Comparison of ENCODE assay signal across 2 cellular contexts in the genomic region with DNA sequence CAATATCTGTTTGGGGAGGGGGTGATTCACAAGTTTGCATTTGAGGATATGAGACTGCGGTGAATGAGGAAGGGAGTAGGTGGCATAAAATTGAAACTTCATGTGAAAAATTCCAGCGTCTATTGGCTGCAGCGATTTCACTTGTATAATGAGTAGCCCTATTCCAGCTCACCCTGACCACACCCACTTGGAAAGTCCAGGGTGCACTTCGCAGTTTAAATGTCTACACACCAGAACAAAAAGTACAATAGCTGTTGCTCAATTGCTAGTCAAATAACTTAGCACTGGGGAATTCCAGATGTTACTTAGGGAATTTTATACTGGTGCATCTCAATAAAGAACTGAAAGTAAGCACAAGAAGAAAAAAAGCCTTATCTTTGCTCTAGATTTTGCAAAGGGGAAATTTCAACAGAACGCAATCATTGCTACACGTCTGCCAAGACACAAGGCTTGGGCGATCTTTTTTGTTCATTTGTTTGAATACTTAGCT.
TF ChIP-seq lines count a peak whose summit lies in the region.

No MANE protein-coding gene starts in this region.

TF ChIP-seq in GM23338, 12 proteins besides CTCF, POLR2A, EP300 and RAD21 (continued from another document):
- TF ChIP-seq, protein P1, sequence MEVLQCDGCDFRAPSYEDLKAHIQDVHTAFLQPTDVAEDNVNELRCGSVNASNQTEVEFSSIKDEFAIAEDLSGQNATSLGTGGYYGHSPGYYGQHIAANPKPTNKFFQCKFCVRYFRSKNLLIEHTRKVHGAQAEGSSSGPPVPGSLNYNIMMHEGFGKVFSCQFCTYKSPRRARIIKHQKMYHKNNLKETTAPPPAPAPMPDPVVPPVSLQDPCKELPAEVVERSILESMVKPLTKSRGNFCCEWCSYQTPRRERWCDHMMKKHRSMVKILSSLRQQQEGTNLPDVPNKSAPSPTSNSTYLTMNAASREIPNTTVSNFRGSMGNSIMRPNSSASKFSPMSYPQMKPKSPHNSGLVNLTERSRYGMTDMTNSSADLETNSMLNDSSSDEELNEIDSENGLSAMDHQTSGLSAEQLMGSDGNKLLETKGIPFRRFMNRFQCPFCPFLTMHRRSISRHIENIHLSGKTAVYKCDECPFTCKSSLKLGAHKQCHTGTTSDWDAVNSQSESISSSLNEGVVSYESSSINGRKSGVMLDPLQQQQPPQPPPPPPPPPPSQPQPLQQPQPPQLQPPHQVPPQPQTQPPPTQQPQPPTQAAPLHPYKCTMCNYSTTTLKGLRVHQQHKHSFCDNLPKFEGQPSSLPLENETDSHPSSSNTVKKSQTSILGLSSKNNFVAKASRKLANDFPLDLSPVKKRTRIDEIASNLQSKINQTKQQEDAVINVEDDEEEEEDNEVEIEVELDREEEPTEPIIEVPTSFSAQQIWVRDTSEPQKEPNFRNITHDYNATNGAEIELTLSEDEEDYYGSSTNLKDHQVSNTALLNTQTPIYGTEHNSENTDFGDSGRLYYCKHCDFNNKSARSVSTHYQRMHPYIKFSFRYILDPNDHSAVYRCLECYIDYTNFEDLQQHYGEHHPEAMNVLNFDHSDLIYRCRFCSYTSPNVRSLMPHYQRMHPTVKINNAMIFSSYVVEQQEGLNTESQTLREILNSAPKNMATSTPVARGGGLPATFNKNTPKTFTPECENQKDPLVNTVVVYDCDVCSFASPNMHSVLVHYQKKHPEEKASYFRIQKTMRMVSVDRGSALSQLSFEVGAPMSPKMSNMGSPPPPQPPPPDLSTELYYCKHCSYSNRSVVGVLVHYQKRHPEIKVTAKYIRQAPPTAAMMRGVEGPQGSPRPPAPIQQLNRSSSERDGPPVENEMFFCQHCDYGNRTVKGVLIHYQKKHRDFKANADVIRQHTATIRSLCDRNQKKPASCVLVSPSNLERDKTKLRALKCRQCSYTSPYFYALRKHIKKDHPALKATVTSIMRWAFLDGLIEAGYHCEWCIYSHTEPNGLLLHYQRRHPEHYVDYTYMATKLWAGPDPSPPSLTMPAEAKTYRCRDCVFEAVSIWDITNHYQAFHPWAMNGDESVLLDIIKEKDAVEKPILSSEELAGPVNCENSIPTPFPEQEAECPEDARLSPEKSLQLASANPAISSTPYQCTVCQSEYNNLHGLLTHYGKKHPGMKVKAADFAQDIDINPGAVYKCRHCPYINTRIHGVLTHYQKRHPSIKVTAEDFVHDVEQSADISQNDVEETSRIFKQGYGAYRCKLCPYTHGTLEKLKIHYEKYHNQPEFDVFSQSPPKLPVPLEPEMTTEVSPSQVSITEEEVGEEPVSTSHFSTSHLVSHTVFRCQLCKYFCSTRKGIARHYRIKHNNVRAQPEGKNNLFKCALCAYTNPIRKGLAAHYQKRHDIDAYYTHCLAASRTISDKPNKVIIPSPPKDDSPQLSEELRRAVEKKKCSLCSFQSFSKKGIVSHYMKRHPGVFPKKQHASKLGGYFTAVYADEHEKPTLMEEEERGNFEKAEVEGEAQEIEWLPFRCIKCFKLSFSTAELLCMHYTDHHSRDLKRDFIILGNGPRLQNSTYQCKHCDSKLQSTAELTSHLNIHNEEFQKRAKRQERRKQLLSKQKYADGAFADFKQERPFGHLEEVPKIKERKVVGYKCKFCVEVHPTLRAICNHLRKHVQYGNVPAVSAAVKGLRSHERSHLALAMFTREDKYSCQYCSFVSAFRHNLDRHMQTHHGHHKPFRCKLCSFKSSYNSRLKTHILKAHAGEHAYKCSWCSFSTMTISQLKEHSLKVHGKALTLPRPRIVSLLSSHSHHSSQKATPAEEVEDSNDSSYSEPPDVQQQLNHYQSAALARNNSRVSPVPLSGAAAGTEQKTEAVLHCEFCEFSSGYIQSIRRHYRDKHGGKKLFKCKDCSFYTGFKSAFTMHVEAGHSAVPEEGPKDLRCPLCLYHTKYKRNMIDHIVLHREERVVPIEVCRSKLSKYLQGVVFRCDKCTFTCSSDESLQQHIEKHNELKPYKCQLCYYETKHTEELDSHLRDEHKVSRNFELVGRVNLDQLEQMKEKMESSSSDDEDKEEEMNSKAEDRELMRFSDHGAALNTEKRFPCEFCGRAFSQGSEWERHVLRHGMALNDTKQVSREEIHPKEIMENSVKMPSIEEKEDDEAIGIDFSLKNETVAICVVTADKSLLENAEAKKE (CRISPR knock-in tag; IDR thresholded peaks at IDR 0.05), result no peak
- TF ChIP-seq, protein P2, sequence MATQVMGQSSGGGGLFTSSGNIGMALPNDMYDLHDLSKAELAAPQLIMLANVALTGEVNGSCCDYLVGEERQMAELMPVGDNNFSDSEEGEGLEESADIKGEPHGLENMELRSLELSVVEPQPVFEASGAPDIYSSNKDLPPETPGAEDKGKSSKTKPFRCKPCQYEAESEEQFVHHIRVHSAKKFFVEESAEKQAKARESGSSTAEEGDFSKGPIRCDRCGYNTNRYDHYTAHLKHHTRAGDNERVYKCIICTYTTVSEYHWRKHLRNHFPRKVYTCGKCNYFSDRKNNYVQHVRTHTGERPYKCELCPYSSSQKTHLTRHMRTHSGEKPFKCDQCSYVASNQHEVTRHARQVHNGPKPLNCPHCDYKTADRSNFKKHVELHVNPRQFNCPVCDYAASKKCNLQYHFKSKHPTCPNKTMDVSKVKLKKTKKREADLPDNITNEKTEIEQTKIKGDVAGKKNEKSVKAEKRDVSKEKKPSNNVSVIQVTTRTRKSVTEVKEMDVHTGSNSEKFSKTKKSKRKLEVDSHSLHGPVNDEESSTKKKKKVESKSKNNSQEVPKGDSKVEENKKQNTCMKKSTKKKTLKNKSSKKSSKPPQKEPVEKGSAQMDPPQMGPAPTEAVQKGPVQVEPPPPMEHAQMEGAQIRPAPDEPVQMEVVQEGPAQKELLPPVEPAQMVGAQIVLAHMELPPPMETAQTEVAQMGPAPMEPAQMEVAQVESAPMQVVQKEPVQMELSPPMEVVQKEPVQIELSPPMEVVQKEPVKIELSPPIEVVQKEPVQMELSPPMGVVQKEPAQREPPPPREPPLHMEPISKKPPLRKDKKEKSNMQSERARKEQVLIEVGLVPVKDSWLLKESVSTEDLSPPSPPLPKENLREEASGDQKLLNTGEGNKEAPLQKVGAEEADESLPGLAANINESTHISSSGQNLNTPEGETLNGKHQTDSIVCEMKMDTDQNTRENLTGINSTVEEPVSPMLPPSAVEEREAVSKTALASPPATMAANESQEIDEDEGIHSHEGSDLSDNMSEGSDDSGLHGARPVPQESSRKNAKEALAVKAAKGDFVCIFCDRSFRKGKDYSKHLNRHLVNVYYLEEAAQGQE (IDR thresholded peaks at IDR 0.05; ENCODE audit: unreplicated experiment), result no peak
- no peak for TF ChIP-seq POLR2AphosphoS5 (IDR thresholded peaks at IDR 0.05; ENCODE audit: low read depth)
- TF ChIP-seq, protein P3, sequence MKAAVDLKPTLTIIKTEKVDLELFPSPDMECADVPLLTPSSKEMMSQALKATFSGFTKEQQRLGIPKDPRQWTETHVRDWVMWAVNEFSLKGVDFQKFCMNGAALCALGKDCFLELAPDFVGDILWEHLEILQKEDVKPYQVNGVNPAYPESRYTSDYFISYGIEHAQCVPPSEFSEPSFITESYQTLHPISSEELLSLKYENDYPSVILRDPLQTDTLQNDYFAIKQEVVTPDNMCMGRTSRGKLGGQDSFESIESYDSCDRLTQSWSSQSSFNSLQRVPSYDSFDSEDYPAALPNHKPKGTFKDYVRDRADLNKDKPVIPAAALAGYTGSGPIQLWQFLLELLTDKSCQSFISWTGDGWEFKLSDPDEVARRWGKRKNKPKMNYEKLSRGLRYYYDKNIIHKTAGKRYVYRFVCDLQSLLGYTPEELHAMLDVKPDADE (IDR thresholded peaks at IDR 0.05), result no peak
- no peak for TF ChIP-seq ZNF114 (CRISPR knock-in tag; IDR thresholded peaks at IDR 0.05)

TF ChIP-seq in liver, 16 proteins besides CTCF, POLR2A, EP300 and RAD21 (continued from another document):
- TF ChIP-seq, protein P4, sequence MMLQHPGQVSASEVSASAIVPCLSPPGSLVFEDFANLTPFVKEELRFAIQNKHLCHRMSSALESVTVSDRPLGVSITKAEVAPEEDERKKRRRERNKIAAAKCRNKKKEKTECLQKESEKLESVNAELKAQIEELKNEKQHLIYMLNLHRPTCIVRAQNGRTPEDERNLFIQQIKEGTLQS (IDR thresholded peaks at IDR 0.05), result peak; percentile 65
- TF ChIP-seq SP1 (IDR thresholded peaks at IDR 0.05) (peak; percentile 96), FOXA1 (IDR thresholded peaks at IDR 0.05) (peak; percentile 72), FOXA2 (IDR thresholded peaks at IDR 0.05) (peak; percentile 74), EGR1 (IDR thresholded peaks at IDR 0.05; ENCODE audit: low read depth in 2 of 2) (peak; percentile 43 to 77), TAF1 (conservative IDR thresholded peaks at IDR 0.05) (no peak), GABPA (IDR thresholded peaks at IDR 0.05 in 1 of 2, conservative IDR thresholded peaks at IDR 0.05 in 1 of 2) (peak in 1 of 2 donors; percentile 54)
- TF ChIP-seq, protein P5, sequence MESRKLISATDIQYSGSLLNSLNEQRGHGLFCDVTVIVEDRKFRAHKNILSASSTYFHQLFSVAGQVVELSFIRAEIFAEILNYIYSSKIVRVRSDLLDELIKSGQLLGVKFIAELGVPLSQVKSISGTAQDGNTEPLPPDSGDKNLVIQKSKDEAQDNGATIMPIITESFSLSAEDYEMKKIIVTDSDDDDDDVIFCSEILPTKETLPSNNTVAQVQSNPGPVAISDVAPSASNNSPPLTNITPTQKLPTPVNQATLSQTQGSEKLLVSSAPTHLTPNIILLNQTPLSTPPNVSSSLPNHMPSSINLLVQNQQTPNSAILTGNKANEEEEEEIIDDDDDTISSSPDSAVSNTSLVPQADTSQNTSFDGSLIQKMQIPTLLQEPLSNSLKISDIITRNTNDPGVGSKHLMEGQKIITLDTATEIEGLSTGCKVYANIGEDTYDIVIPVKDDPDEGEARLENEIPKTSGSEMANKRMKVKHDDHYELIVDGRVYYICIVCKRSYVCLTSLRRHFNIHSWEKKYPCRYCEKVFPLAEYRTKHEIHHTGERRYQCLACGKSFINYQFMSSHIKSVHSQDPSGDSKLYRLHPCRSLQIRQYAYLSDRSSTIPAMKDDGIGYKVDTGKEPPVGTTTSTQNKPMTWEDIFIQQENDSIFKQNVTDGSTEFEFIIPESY (IDR thresholded peaks at IDR 0.05), result peak; percentile 85
